In genomic region chr11:76878014-76878413, GRCh38 we compare ENCODE assay signal across 26 cellular contexts.
"Had no signal": no experiment of that assay in that cellular context is flagged by ENCODE, and none has a peak within 500 bp of the region (broad histone marks: within the 10 kb centered on the region; RNA-seq: fewer than 3 reads in every experiment).

No MANE protein-coding gene starts in this region.

- H3K27ac ChIP-seq: colonic mucosa, coronary artery, epithelial cell of prostate, esophagus muscularis mucosa, esophagus squamous epithelium, foreskin keratinocyte, gastrocnemius medialis, gastroesophageal sphincter, heart left ventricle, heart right ventricle, hepatocyte had no signal

- DNase-seq: colonic mucosa; cortex of kidney; dermis blood vessel endothelial cell; effector CD4-positive, alpha-beta T cell; effector CD8-positive, alpha-beta T cell; effector memory CD4-positive, alpha-beta T cell; effector memory CD8-positive, alpha-beta T cell; endodermal cell; erythroblast; esophagus squamous epithelium; foreskin fibroblast; foreskin keratinocyte; foreskin melanocyte; gastrocnemius medialis; glutamatergic neuron; head of caudate nucleus; heart left ventricle; heart right ventricle had no signal

- H3K36me3 ChIP-seq: colonic mucosa, esophagus muscularis mucosa, esophagus squamous epithelium, gastrocnemius medialis, gastroesophageal sphincter, heart left ventricle, heart right ventricle had no signal

- H3K4me2 ChIP-seq: hepatocyte had no signal

- H3K9me3 ChIP-seq: colonic mucosa, esophagus muscularis mucosa, esophagus squamous epithelium, gastrocnemius medialis, gastroesophageal sphincter, heart left ventricle, heart right ventricle had no signal

- H2AFZ ChIP-seq: hepatocyte had no signal

- H3K27me3 ChIP-seq: colonic mucosa, esophagus muscularis mucosa, esophagus squamous epithelium, foreskin keratinocyte, gastrocnemius medialis, gastroesophageal sphincter, heart left ventricle, heart right ventricle, hepatocyte had no signal

- H3K4me3 ChIP-seq: colonic mucosa, coronary artery, esophagus muscularis mucosa, esophagus squamous epithelium, gastrocnemius medialis, gastroesophageal sphincter, heart left ventricle, heart right ventricle, hepatocyte had no signal

- ATAC-seq: effector memory CD8-positive, alpha-beta T cell; esophagus mucosa; foreskin keratinocyte; gastrocnemius medialis; gastroesophageal sphincter; heart left ventricle; heart right ventricle had no signal

- H3K4me1 ChIP-seq: colonic mucosa, esophagus squamous epithelium, foreskin keratinocyte, gastroesophageal sphincter had no signal

- FAIRE-seq: endometrium, endothelial cell of umbilical vein had no signal
